Comparison of ENCODE assay signal across 11 cellular contexts in genomic region chr2:19611491-19612332, GRCh38.
A peak's percentile ranks its signal among the peaks of the same experiment; 100 is the strongest.
DNase-seq lines count a peak whose midpoint lies in the region; TF ChIP-seq lines count a peak whose summit lies in the region.
"Had no signal": no experiment of that assay in that cellular context is flagged by ENCODE, and none has a peak within 500 bp of the region (broad histone marks: within the 10 kb centered on the region; RNA-seq: fewer than 3 reads in every experiment).

No MANE protein-coding gene starts in this region.

- H3K9me3 ChIP-seq in SK-N-SH (0 out of 2 replicates have a peak, but pooled peaks cover 5% of the 10 kb centered on the region), tibial artery (peaks cover 0 to 22% (median 7%) of the 10 kb centered on the region in 3 donors)

- no peaks in the 10 kb centered on the region for H4K20me1 ChIP-seq in SK-N-SH (ENCODE audit: insufficient read depth)

- WGBS in SK-N-SH (ENCODE audit: low lambda C conversion rate): 18% methylated on average over 4 of the region's 4 CpGs

- TF ChIP-seq CTCF in SK-N-SH (IDR thresholded peaks at IDR 0.05) (no peak), tibial artery (IDR thresholded peaks at IDR 0.05) (no peak)

- no peaks in the 10 kb centered on the region; the same call in 1 of the 2 replicates for H3K27me3 ChIP-seq in SK-N-SH (ENCODE audit: insufficient read depth)
- H3K27me3 ChIP-seq in tibial artery: no peaks in the 10 kb centered on the region

- no peaks in the 10 kb centered on the region for H3K9me2 ChIP-seq in SK-N-SH

- POLR2A ChIA-PET in SK-N-SH (lab: Yijun Ruan, JAX): no interaction called here

- H3K4me3 ChIP-seq in SK-N-SH (ENCODE audit: low read depth in 2 of 2, low read length in 1 of 2) (no peak overlapping the region), tibial artery (no peak overlapping the region)

- H3K79me2 ChIP-seq in SK-N-SH (ENCODE audit: insufficient read depth): no peaks in the 10 kb centered on the region

- H3K36me3 ChIP-seq in SK-N-SH (replicated peaks in 1 of 2; ENCODE audit: control insufficient read depth in 1 of 2, insufficient read depth in 2 of 2, low read length in 1 of 2) (no peaks in the 10 kb centered on the region), tibial artery (no peaks in the 10 kb centered on the region)

- TF ChIP-seq RAD21 in SK-N-SH (IDR thresholded peaks at IDR 0.05; ENCODE audit: low read length): no peak

- H3K27ac ChIP-seq in SK-N-SH (ENCODE audit: low read depth in 2 of 2, low read length in 1 of 2) (peak overlapping the region in 1 of 2 experiments; percentile 52; a peak in 2 of 4 replicates), tibial artery (no peak overlapping the region)

- 0 out of 4 replicates have a peak, but pooled peaks cover 0 to 3% of the 10 kb centered on the region in 2 experiments for H3K4me1 ChIP-seq in SK-N-SH (ENCODE audit: control insufficient read depth in 1 of 2, insufficient read depth in 2 of 2, low read depth in 1 of 2, low read length in 1 of 2)
- H3K4me1 ChIP-seq in tibial artery: no peaks in the 10 kb centered on the region

- no peaks in the 10 kb centered on the region for H3F3A ChIP-seq in SK-N-SH (replicated peaks; ENCODE audit: insufficient read depth)

- no peak overlapping the region for H3K9ac ChIP-seq in SK-N-SH

- TF ChIP-seq EP300 in SK-N-SH (IDR thresholded peaks at IDR 0.05; ENCODE audit: borderline replicate concordance in 1 of 2, low read depth in 1 of 2, low read length in 1 of 2): peak in 1 of 2 experiments; percentile 93; a peak in 2 of 4 replicates

- CTCF ChIA-PET in SK-N-SH (lab: Yijun Ruan, JAX): interaction anchor here (0.6 to 0.9 kb wide), 2 partner anchors 15 to 57 kb away, joined by 3 read pairs; no protein-coding TSS in a partner anchor

- DNase-seq in A172 (ENCODE audit: low spot score) (peak; percentile 99), HCEC 1CT (peak; percentile 98), SK-N-SH (no peak), glomerular visceral epithelial cell (ENCODE audit: extremely low spot score) (peak; percentile 93), globus pallidus (ENCODE audit: low spot score) (no peak), NCI-H345 (lab: John Stamatoyannopoulos, UW) (no peak), tibial artery (no peak)
- DNase-seq in stimulated activated CD4-positive, alpha-beta T cell treated with anti-CD3 and anti-CD28 coated beads, Interleukin-4, amount 100 ng/mL, for 4 hours: no peak
- DNase-seq: activated B cell treated with CpG ODN at 0.5 μM for 24 hours, left ventricle myocardium superior, trophoblast cell had no signal

- no peak overlapping the region for H3K4me2 ChIP-seq in SK-N-SH

- H2AFZ ChIP-seq in SK-N-SH (ENCODE audit: low read depth): no peak overlapping the region

- intact Hi-C loops in tibial artery (cut with DNase I; ENCODE audit: low total_unique reads): no loop called here

TF ChIP-seq in SK-N-SH, 30 proteins besides CTCF, POLR2A, EP300 and RAD21:
- TF ChIP-seq JUND (IDR thresholded peaks at IDR 0.05): peak; percentile 95
- TF ChIP-seq MXI1 (IDR thresholded peaks at IDR 0.05; ENCODE audit: low read depth, low read length): no peak
- peak; percentile 60; the same call in 1 of the 2 replicates for TF ChIP-seq MEF2A (IDR thresholded peaks at IDR 0.05; ENCODE audit: borderline replicate concordance, low read depth)
- TF ChIP-seq MAX (IDR thresholded peaks at IDR 0.05; ENCODE audit: low read depth): peak; percentile 79
- TF ChIP-seq RXRA (IDR thresholded peaks at IDR 0.05; ENCODE audit: borderline replicate concordance, low read depth): peak; percentile 85
- peak; percentile 79 for TF ChIP-seq FOXM1 (IDR thresholded peaks at IDR 0.05; ENCODE audit: low read depth)
- 0 out of 2 replicates have a peak, but pooled peaks have one; percentile 29 for TF ChIP-seq USF1 (IDR thresholded peaks at IDR 0.05; ENCODE audit: borderline replicate concordance, low read depth)
- no peak for TF ChIP-seq RFX5 (IDR thresholded peaks at IDR 0.05; ENCODE audit: low read length)
- TF ChIP-seq POLR2AphosphoS5 (IDR thresholded peaks at IDR 0.05; ENCODE audit: low read depth, low read length): peak; percentile 85
- TF ChIP-seq TCF12 (IDR thresholded peaks at IDR 0.05): peak; percentile 99
- TF ChIP-seq SMC3 (IDR thresholded peaks at IDR 0.05; ENCODE audit: low read depth, low read length): no peak
- no peak for TF ChIP-seq YY1 (IDR thresholded peaks at IDR 0.05; ENCODE audit: low read depth)
- TF ChIP-seq ZBTB33 (IDR thresholded peaks at IDR 0.05; ENCODE audit: borderline replicate concordance, low read depth): peak; percentile 76; the same call in 1 of the 2 replicates
- TF ChIP-seq FOSL2 (IDR thresholded peaks at IDR 0.05; ENCODE audit: borderline replicate concordance, low read depth): peak; percentile 97
- no peak for TF ChIP-seq RCOR1 (IDR thresholded peaks at IDR 0.05; ENCODE audit: low read length)
- no peak for TF ChIP-seq GATA2 (CRISPR knock-in tag; IDR thresholded peaks at IDR 0.05)
- TF ChIP-seq GABPA (IDR thresholded peaks at IDR 0.05; ENCODE audit: low read depth): no peak
- peak; percentile 69 for TF ChIP-seq REST (IDR thresholded peaks at IDR 0.05; ENCODE audit: low read depth, low read length)
- peak; percentile 93 for TF ChIP-seq PBX3 (IDR thresholded peaks at IDR 0.05)
- TF ChIP-seq NFIC (IDR thresholded peaks at IDR 0.05; ENCODE audit: borderline replicate concordance): peak; percentile 90
- TF ChIP-seq TEAD4 (IDR thresholded peaks at IDR 0.05; ENCODE audit: borderline replicate concordance, insufficient read depth): peak; percentile 68; the same call in 1 of the 2 replicates
- peak; percentile 56; the same call in 1 of the 2 replicates for TF ChIP-seq SIN3A (IDR thresholded peaks at IDR 0.05; ENCODE audit: borderline replicate concordance, low read depth, low read length)

Comparison
In these comparisons a context has a peak if more than half of its experiments do, and no peak if none do; other contexts are left out.
1. DNase-seq: peak in A172 (single experiment), HCEC 1CT (single experiment) and glomerular visceral epithelial cell (single experiment); none in SK-N-SH (single experiment), globus pallidus (single experiment), stimulated activated CD4-positive, alpha-beta T cell treated with anti-CD3 and anti-CD28 coated beads, Interleukin-4, amount 100 ng/mL, for 4 hours (0 of 2), NCI-H345 (single experiment) and tibial artery (0 of 2).